10 cellular contexts compared by ENCODE assay signal in the genomic region with DNA sequence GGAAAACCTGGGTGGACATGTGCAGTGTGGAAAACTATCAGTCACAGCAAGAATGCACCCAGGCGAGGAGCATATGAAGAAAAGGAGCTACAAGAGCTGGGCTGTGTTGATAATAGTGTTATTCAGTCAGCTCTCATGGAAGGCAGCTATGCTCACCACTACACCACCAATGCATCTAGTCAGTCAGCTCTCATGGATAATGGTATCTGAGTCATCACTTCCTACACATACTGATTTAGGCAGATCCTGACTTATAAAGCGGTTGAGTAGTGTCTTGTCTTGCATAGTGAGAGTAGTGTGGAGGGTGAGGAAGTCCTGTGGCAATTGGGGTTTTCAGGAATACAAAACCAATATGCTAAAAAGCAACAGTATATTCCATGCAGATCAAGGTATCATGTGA.
"Had no signal": no experiment of that assay in that cellular context is flagged by ENCODE, and none has a peak within 500 bp of the region (broad histone marks: within the 10 kb centered on the region; RNA-seq: fewer than 3 reads in every experiment).

No MANE protein-coding gene starts in this region.

- H3K4me1 ChIP-seq: colonic mucosa, gastroesophageal sphincter, neural progenitor cell, transverse colon had no signal

- H3K4me3 ChIP-seq: colonic mucosa, gastroesophageal sphincter, neural progenitor cell, skin epidermis, transverse colon had no signal

- H3K36me3 ChIP-seq: colonic mucosa had no signal

- H3K9me3 ChIP-seq: colonic mucosa had no signal

- H3K27ac ChIP-seq: colonic mucosa, epithelial cell of prostate, gastroesophageal sphincter, neural progenitor cell, skin epidermis, transverse colon had no signal

- DNase-seq: activated CD4-positive, alpha-beta T cell treated with anti-CD3 and anti-CD28 coated beads, Interleukin-2, amount 50 U/mL, for 1 hour; amygdala; colonic mucosa; effector CD8-positive, alpha-beta T cell; midbrain; transverse colon had no signal

- H3K27me3 ChIP-seq: colonic mucosa, gastroesophageal sphincter, neural progenitor cell, transverse colon had no signal

- ATAC-seq: gastroesophageal sphincter had no signal
